In genomic region chr10:37937864-37938263, GRCh38 we compare ENCODE assay signal across 1 cellular context.
TF ChIP-seq lines count a peak whose summit lies in the region.

No MANE protein-coding gene starts in this region.

TF ChIP-seq in HCT116, 20 proteins besides CTCF, POLR2A, EP300 and RAD21 (continued from another document):
- TF ChIP-seq MAX (IDR thresholded peaks at IDR 0.05) (no peak), CEBPB (IDR thresholded peaks at IDR 0.05; ENCODE audit: low read depth) (no peak), YY1 (IDR thresholded peaks at IDR 0.05; ENCODE audit: extremely low read depth, insufficient replicate concordance, low read depth, low read length) (no peak), TCF7L2 (IDR thresholded peaks at IDR 0.05; ENCODE audit: borderline replicate concordance, extremely low read depth, insufficient read depth, insufficient read length) (no peak), SP1 (IDR thresholded peaks at IDR 0.05; ENCODE audit: low read depth) (no peak)
TF ChIP-seq in HCT116: peak in this region for 0.
